ENCODE assay signal across 8 cellular contexts in the genomic region with DNA sequence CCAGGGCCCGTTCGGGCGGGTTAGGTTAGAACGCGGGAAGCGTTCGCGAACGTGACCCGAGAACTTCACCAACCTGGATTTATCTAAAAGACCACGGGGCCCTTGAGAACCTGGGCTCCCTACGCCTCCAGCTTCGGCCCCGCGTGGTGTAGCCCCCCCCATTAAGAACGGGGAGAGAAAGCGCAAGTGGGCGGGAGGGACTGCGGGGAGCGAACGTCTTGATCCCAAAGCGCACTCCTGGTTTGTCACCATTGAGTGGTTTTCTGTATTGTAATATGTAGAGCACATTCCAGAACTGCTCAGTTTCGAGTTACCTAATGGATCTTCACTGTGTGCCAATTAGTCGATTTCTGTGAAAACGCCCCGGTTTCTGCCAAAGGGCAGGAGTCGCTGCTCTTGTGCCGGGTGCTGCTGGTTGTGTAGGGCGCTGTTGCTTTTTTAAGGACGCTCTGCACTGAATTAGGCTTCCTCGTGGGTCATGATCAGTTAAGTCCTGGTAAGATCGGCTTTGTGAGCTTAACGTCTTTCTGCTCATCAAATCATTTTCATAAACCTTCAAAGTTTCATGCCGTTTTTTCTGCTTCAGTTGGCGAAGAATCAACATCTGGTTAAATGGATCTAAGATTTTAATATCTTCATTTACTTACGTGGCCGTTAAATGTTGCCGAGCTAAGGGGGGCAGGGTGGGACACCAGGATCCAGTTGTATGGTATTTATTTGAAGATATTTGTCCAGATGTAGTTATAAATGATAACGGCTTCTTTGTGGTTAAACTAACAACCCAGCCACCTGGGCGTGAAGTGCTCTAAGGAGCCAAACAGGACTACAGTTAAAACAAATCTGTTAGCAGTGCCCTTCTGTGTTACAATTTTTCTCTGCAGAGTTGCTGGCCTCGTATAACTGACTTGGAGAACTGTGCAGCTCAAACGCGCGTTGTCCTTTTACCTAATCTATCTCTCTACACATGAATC. TPM values are rescaled to one million over a fixed set of nuclear protein-coding genes. Genes with fewer than 3 reads are reported as not detected.
A peak's percentile ranks its signal among the peaks of the same experiment; 100 is the strongest.
DNase-seq lines count a peak whose midpoint lies in the region; ATAC-seq and TF ChIP-seq lines count a peak whose summit lies in the region.

No MANE protein-coding gene starts in this region.

- no peak for TF ChIP-seq POLR2A in esophagus squamous epithelium (IDR thresholded peaks at IDR 0.05)

- H3K36me3 ChIP-seq in esophagus squamous epithelium (no peaks in the 10 kb centered on the region), subcutaneous abdominal adipose tissue (ENCODE audit: control insufficient read depth in 5 of 5, insufficient read depth in 5 of 5, low read length in 5 of 5) (no peaks in the 10 kb centered on the region)

- H3K36me3 Mint-ChIP-seq in nephron (ENCODE audit: low read depth) = peaks cover under 1% of the 10 kb centered on the region

- intact Hi-C loops in esophagus squamous epithelium (cut with DNase I) = loop anchor here (10.0 kb wide), 2 partner anchors 90 to 410 kb away; no protein-coding TSS in a partner anchor

- H3K9me3 Mint-ChIP-seq in nephron = no peaks in the 10 kb centered on the region

- 1% methylated on average over 24 to 33 of the region's 44 CpGs for WGBS in esophagus squamous epithelium, 2 donors

- H3K4me1 ChIP-seq in esophagus squamous epithelium (peaks cover 0 to 23% (median 10%) of the 10 kb centered on the region in 3 donors), subcutaneous abdominal adipose tissue (ENCODE audit: control insufficient read depth in 5 of 5, insufficient read depth in 5 of 5, low read length in 5 of 5) (peaks cover 0 to 21% (median 11%) of the 10 kb centered on the region in 5 donors)

- DNase-seq in Ammon's horn (ENCODE audit: low spot score) = peak; percentile 43
- DNase-seq in NCI-H82 (lab: John Stamatoyannopoulos, UW) = peak; percentile 75
- peak; percentile 16 for DNase-seq in activated CD8-positive, alpha-beta memory T cell treated with anti-CD3 and anti-CD28 coated beads, Interleukin-2, amount 50 U/mL, for 1 hour (ENCODE audit: extremely low read depth)
- no peak for DNase-seq in esophagus squamous epithelium (lab: John Stamatoyannopoulos, UW)

- peaks cover 28% of the 10 kb centered on the region for H3K4me1 Mint-ChIP-seq in nephron

- H3K4me3 ChIP-seq in esophagus squamous epithelium (peak overlapping the region; percentile 67 to 82 (median 74)), subcutaneous abdominal adipose tissue (ENCODE audit: low read depth in 1 of 5, low read length in 5 of 5) (peak overlapping the region; percentile 67 to 87 (median 74))

- peak overlapping the region in 4 of 5 donors; percentile 64 to 76 (median 72) for H3K9ac ChIP-seq in subcutaneous abdominal adipose tissue (ENCODE audit: low read length in 5 of 5)

- ATAC-seq in GM19023 (IDR thresholded peaks at IDR 0.05; ENCODE audit: unreplicated experiment) (peak; percentile 30), HG03280 (IDR thresholded peaks at IDR 0.05; ENCODE audit: unreplicated experiment) (peak; percentile 33)

- peak overlapping the region in 3 of 4 donors; percentile 71 to 72 (median 72) for H3K27ac ChIP-seq in esophagus squamous epithelium
- peak overlapping the region; percentile 45 for H3K27ac ChIP-seq in subcutaneous abdominal adipose tissue (ENCODE audit: low read depth, low read length)

- peaks cover 4% of the 10 kb centered on the region for H3K27me3 Mint-ChIP-seq in nephron (ENCODE audit: low read depth)

- H3K9me3 ChIP-seq in esophagus squamous epithelium (no peaks in the 10 kb centered on the region), subcutaneous abdominal adipose tissue (ENCODE audit: control insufficient read depth in 5 of 5, low read length in 5 of 5) (no peaks in the 10 kb centered on the region)

- H3K4me3 Mint-ChIP-seq in nephron = peak overlapping the region; percentile 94 to 98 (median 96)

- peak overlapping the region; percentile 87 to 89 (median 88) for H3K27ac Mint-ChIP-seq in nephron

- TF ChIP-seq CTCF in esophagus squamous epithelium (IDR thresholded peaks at IDR 0.05) (no peak), nephron (IDR thresholded peaks at IDR 0.05; ENCODE audit: unreplicated experiment in 3 of 3) (no peak)

- H3K27me3 ChIP-seq in esophagus squamous epithelium (no peaks in the 10 kb centered on the region), subcutaneous abdominal adipose tissue (ENCODE audit: control insufficient read depth in 5 of 5, insufficient read depth in 4 of 5, low read length in 5 of 5) (peaks cover 0 to 8% (median 0%) of the 10 kb centered on the region in 5 donors)

RNA-seq across cellular contexts. Expression of gene MND1, which starts 0.8 kb away (rescaled TPM):
- total RNA-seq in esophagus squamous epithelium = 1 to 10 TPM; 2.3 to 4.2 (median 3.8) TPM
